17 cellular contexts compared by ENCODE assay signal in genomic region chr2:238887616-238888015, GRCh38. TPM values are rescaled to one million over a fixed set of nuclear protein-coding genes. Genes with fewer than 3 reads are reported as not detected.
A peak's percentile ranks its signal among the peaks of the same experiment; 100 is the strongest.
DNase-seq lines count a peak whose midpoint lies in the region; ATAC-seq and TF ChIP-seq lines count a peak whose summit lies in the region.
"Had no signal": no experiment of that assay in that cellular context is flagged by ENCODE, and none has a peak within 500 bp of the region (broad histone marks: within the 10 kb centered on the region; RNA-seq: fewer than 3 reads in every experiment).

No MANE protein-coding gene starts in this region.

- no peak for ATAC-seq in left cardiac atrium
- ATAC-seq in heart right ventricle, result no peak
- ATAC-seq: GM23338, HCT116 had no signal

- H3K4me1 Mint-ChIP-seq in HFFc6 (ENCODE audit: low read depth), result peaks cover 99% of the 10 kb centered on the region; the same call in 1 of the 2 replicates
- H3K4me1 Mint-ChIP-seq: CD4-positive, alpha-beta memory T cell; H9 had no signal

- H3K4me1 ChIP-seq in heart right ventricle (peaks cover 0 to 6% (median 0%) of the 10 kb centered on the region in 9 donors), vagina (peaks cover 51% of the 10 kb centered on the region)
- H3K4me1 ChIP-seq: Caco-2 had no signal

- intact Hi-C loops in left cardiac atrium (cut with DNase I), result no loop called here
- intact Hi-C loops in heart right ventricle (cut with DNase I), result no loop called here
- intact Hi-C loops in posterior vena cava (cut with DNase I), result no loop called here
- intact Hi-C loops in vagina (cut with DNase I), result no loop called here

- TF ChIP-seq CTCF in heart right ventricle (IDR thresholded peaks at IDR 0.05) (no peak), HFFc6 (IDR thresholded peaks at IDR 0.05) (no peak), vagina (IDR thresholded peaks at IDR 0.05) (no peak)

- peak overlapping the region; percentile 38; the same call in 1 of the 2 replicates for H3K4me3 Mint-ChIP-seq in HFFc6
- H3K4me3 Mint-ChIP-seq: CD4-positive, alpha-beta memory T cell; GM23338; H9 had no signal

- H3K9me3 Mint-ChIP-seq in HFFc6, result no peaks in the 10 kb centered on the region; the same call in 1 of the 2 replicates
- H3K9me3 Mint-ChIP-seq: H9 had no signal

- peak overlapping the region; percentile 65 for H3K27ac Mint-ChIP-seq in HFFc6
- H3K27ac Mint-ChIP-seq: CD4-positive, alpha-beta memory T cell; GM23338; H9 had no signal

- H3K27me3 Mint-ChIP-seq in HFFc6 (ENCODE audit: insufficient read depth), result peaks cover 44% of the 10 kb centered on the region

- peaks cover 0 to 36% (median 6%) of the 10 kb centered on the region in 7 donors for H3K27me3 ChIP-seq in heart right ventricle
- no peaks in the 10 kb centered on the region for H3K27me3 ChIP-seq in vagina

- H3K9me3 ChIP-seq in heart right ventricle (no peaks in the 10 kb centered on the region), vagina (no peaks in the 10 kb centered on the region)
- H3K9me3 ChIP-seq: Caco-2 had no signal

- WGBS in heart right ventricle, 2 donors, result 85 to 87% methylated on average over 10 of the region's 10 CpGs

- DNase-seq in left cardiac atrium (peak; percentile 6), heart right ventricle (no peak), HFFc6 (no peak), posterior vena cava (ENCODE audit: low spot score) (peak; percentile 24), vagina (ENCODE audit: extremely low spot score in 2 of 2) (no peak), A172 (ENCODE audit: low spot score) (no peak)
- no peak for DNase-seq in stimulated activated CD4-positive, alpha-beta T cell treated with anti-CD3 and anti-CD28 coated beads, Interleukin-4, amount 100 ng/mL, for 1 hour
- DNase-seq: 8988T; C1 segment of cervical spinal cord; Caco-2; CD4-positive, alpha-beta memory T cell; DMS153; DND-41; H9 had no signal

- peaks cover 55% of the 10 kb centered on the region for H3K36me3 Mint-ChIP-seq in HFFc6 (ENCODE audit: low read depth)
- H3K36me3 Mint-ChIP-seq: CD4-positive, alpha-beta memory T cell had no signal

- no peaks in the 10 kb centered on the region for H3K36me3 ChIP-seq in heart right ventricle
- no peaks in the 10 kb centered on the region for H3K36me3 ChIP-seq in vagina

- H3K4me3 ChIP-seq in heart right ventricle, result no peak overlapping the region
- H3K4me3 ChIP-seq in vagina, result no peak overlapping the region
- H3K4me3 ChIP-seq: GM23338 had no signal

- no peak for TF ChIP-seq POLR2A in vagina (IDR thresholded peaks at IDR 0.05)

- H3K27ac ChIP-seq in heart right ventricle (no peak overlapping the region), vagina (peak overlapping the region; percentile 30)

RNA-seq across cellular contexts. Expression of gene TWIST2, which starts 39.7 kb away (rescaled TPM):
- 1 to 10 TPM; 7.6 to 8.3 TPM for total RNA-seq in left cardiac atrium
- total RNA-seq in heart right ventricle, result 1 to 10 TPM in 5 of 10 donors, under 1 TPM in 5; 0.19 to 3.2 (median 0.87) TPM
- 1 to 10 TPM; 2.7 to 3.5 TPM for polyA plus RNA-seq in heart right ventricle
- total RNA-seq in HFFc6 (2021; fragmentation: NEBNext Ultra II Directional; extraction: Animal tissue kit (Norgen Biotek cat#: 25700)), result 100 to 1,000 TPM; 127 to 146 (median 137) TPM
- total RNA-seq in posterior vena cava, result 10 to 100 TPM; 18.6 to 23.0 TPM
- total RNA-seq in vagina, result 214 TPM
- 32.3 and 38.8 TPM in 2 replicates for total RNA-seq in A172 (2014; rRNA removed; shearing (Covaris generic))
- total RNA-seq: A673; Caco-2; CD4-positive, alpha-beta memory T cell had no signal
- polyA plus RNA-seq: CD4-positive, alpha-beta memory T cell had no signal

Comparison
In these comparisons a context has a peak if more than half of its experiments do, and no peak if none do; other contexts are left out.
1. DNase-seq: peak in left cardiac atrium (single experiment) and posterior vena cava (single experiment); none in heart right ventricle (0 of 2), HFFc6 (single experiment), vagina (0 of 2), A172 (single experiment) and stimulated activated CD4-positive, alpha-beta T cell treated with anti-CD3 and anti-CD28 coated beads, Interleukin-4, amount 100 ng/mL, for 1 hour (single experiment).